In the genomic region with DNA sequence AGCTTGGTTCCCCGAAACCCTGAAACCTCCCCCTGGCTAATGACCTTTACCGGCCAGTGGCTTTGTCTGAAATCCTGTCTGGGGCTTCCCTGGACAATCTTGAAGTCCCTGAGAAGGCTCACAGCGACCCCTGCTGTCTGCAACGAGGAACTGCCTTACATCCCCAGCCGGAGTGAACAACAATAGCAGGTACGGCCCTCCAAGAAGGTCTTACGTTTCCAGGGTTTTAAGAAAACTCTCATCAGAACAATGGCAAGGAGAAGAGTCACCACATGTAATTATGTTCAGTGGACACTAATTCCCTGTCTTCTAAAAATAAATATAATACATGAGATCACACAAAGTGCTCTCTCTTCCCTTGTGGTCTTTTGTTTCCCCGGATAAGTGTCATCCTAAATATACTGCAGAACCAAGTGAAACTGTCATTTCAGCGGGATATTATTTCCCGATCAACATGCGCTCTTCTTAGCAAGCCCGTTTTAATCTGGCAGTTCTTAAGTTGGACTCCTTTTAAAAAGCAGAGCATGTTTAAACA, we compare ENCODE assay signal across 8 cellular contexts. TPM values are rescaled to one million over a fixed set of nuclear protein-coding genes. Genes with fewer than 3 reads are reported as not detected.
DNase-seq lines count a peak whose midpoint lies in the region; ATAC-seq and TF ChIP-seq lines count a peak whose summit lies in the region.

No MANE protein-coding gene starts in this region.

- intact Hi-C loops in left colon (cut with DNase I, micrococcal nuclease) = loop anchor here in 1 of 2 donors (5.0 kb wide), 1 partner anchor 451 kb away; no protein-coding TSS in a partner anchor

- peaks cover 14% of the 10 kb centered on the region for H3K36me3 Mint-ChIP-seq in central memory CD8-positive, alpha-beta T cell (ENCODE audit: insufficient read depth)

- no peaks in the 10 kb centered on the region for H3K4me1 Mint-ChIP-seq in central memory CD8-positive, alpha-beta T cell

- ATAC-seq in GM21390 (IDR thresholded peaks at IDR 0.05; ENCODE audit: unreplicated experiment) (peak; percentile 60), left colon (peak; percentile 59), GM21723 (IDR thresholded peaks at IDR 0.05; ENCODE audit: unreplicated experiment) (no peak)
- ATAC-seq in central memory CD8-positive, alpha-beta T cell (replicated peaks; ENCODE audit: extremely low read depth, poor library complexity, severe bottlenecking) = no peak

- DNase-seq in AG20443 (ENCODE audit: low spot score) (peak; percentile 85), NCI-H2107 treated with DMSO at 0.1 percent for 48 hours (lab: John Stamatoyannopoulos, UW; ENCODE audit: unreplicated experiment) (peak; percentile 66), left colon (peak in 1 of 2 donors; percentile 54)
- peak; percentile 18 to 21 for DNase-seq in central memory CD8-positive, alpha-beta T cell (ENCODE audit: low spot score in 2 of 2)
- peak; percentile 48 to 58 for DNase-seq in stimulated activated CD4-positive, alpha-beta T cell treated with anti-CD3 and anti-CD28 coated beads, Interleukin-2, amount 100 ng/mL, for 48 hours

- no peak overlapping the region for H3K4me3 Mint-ChIP-seq in central memory CD8-positive, alpha-beta T cell

- H3K27ac Mint-ChIP-seq in central memory CD8-positive, alpha-beta T cell (ENCODE audit: low read depth) = no peak overlapping the region

- H3K9me3 Mint-ChIP-seq in central memory CD8-positive, alpha-beta T cell = no peaks in the 10 kb centered on the region

- H3K27ac ChIP-seq in VCaP = no peak overlapping the region

- TF ChIP-seq CTCF in VCaP (conservative IDR thresholded peaks at IDR 0.05) = peak; percentile 98

- no peaks in the 10 kb centered on the region for H3K27me3 Mint-ChIP-seq in central memory CD8-positive, alpha-beta T cell

RNA-seq across cellular contexts. Expression of gene RBM19, which starts 53.3 kb away (rescaled TPM):
- 10 to 100 TPM; 20.9 to 24.0 TPM for total RNA-seq in left colon

Comparison
In these comparisons a context has a peak if more than half of its experiments do, and no peak if none do; other contexts are left out.
1. ATAC-seq: peak in GM21390 (single experiment) and left colon (single experiment); none in central memory CD8-positive, alpha-beta T cell (single experiment) and GM21723 (single experiment).